ENCODE assay signal across 8 cellular contexts in genomic region chr9:137188086-137188489, GRCh38. TPM values are rescaled to one million over a fixed set of nuclear protein-coding genes. Genes with fewer than 3 reads are reported as not detected.
DNase-seq lines count a peak whose midpoint lies in the region; ATAC-seq, FAIRE-seq and TF ChIP-seq lines count a peak whose summit lies in the region.

No MANE protein-coding gene starts in this region.

- H3K27me3 ChIP-seq in IMR-90 (ENCODE audit: control insufficient read depth, insufficient read depth, low read length) (no peaks in the 10 kb centered on the region), muscle layer of colon (ENCODE audit: control insufficient read depth in 1 of 2, insufficient read depth in 2 of 2, low read length in 2 of 2) (no peaks in the 10 kb centered on the region)

- CTCF ChIA-PET in AG04449 (lab: Yijun Ruan, JAX) (interaction anchor here (1.3 to 3.4 kb wide), 7 partner anchors 10 to 54 kb away, joined by 4 to 30 read pairs (median 10); partner anchors contain the start of genes RNF224 and TMEM210), IMR-90 (lab: Yijun Ruan, JAX) (no interaction called here)

- H2BK5ac ChIP-seq in IMR-90 (ENCODE audit: low read depth, low read length, poor library complexity, severe bottlenecking): peak overlapping the region; percentile 68

- H3K36me3 ChIP-seq in IMR-90 (ENCODE audit: control insufficient read depth, insufficient read depth, low read length) (peaks cover 57% of the 10 kb centered on the region), muscle layer of colon (ENCODE audit: insufficient read depth, low read length) (peaks cover 56% of the 10 kb centered on the region)

- H3K9me3 Mint-ChIP-seq in chondrocyte (ENCODE audit: low read depth): no peaks in the 10 kb centered on the region

- peak overlapping the region; percentile 91 for H3K27ac Mint-ChIP-seq in chondrocyte (ENCODE audit: unreplicated experiment)

- H3K4me1 ChIP-seq in IMR-90 (ENCODE audit: control insufficient read depth, insufficient read depth, low read length): peaks cover 16% of the 10 kb centered on the region
- peaks cover 32% of the 10 kb centered on the region for H3K4me1 ChIP-seq in muscle layer of colon (ENCODE audit: insufficient read depth, low read length)

- H3K56ac ChIP-seq in IMR-90 (ENCODE audit: extremely low read depth, insufficient read depth, low read length): 0 out of 2 replicates have a peak overlapping the region, but pooled peaks have one; percentile 38

- TF ChIP-seq CTCF in AG04449 (IDR thresholded peaks at IDR 0.05; ENCODE audit: insufficient read depth, low read length, missing control alignments) (no peak), IMR-90 (conservative IDR thresholded peaks at IDR 0.05; ENCODE audit: low read depth, low read length) (no peak), chondrocyte (IDR thresholded peaks at IDR 0.05) (no peak)

- H2BK20ac ChIP-seq in IMR-90 (ENCODE audit: low read depth, low read length): no peak overlapping the region

- TF ChIP-seq POLR2A in IMR-90 (IDR thresholded peaks at IDR 0.05; ENCODE audit: low read depth, low read length) (no peak), GM12891 (IDR thresholded peaks at IDR 0.05; ENCODE audit: low read depth, low read length) (no peak)

- peaks cover 8% of the 10 kb centered on the region for H3K36me3 Mint-ChIP-seq in chondrocyte (ENCODE audit: low read depth)

- intact Hi-C loops in IMR-90 (cut with micrococcal nuclease): no loop called here

- peak overlapping the region; percentile 84 for H2AK5ac ChIP-seq in IMR-90 (ENCODE audit: low read depth, low read length)

- FAIRE-seq in GM12891 (lab: Jason Lieb, UNC): no peak

- H3K9me3 ChIP-seq in IMR-90 (ENCODE audit: control insufficient read depth, insufficient read depth, low read length): no peaks in the 10 kb centered on the region
- no peaks in the 10 kb centered on the region for H3K9me3 ChIP-seq in muscle layer of colon (ENCODE audit: low read length)

- peaks cover 36% of the 10 kb centered on the region for H3K4me1 Mint-ChIP-seq in chondrocyte (ENCODE audit: low read depth)

- 2% methylated on average over 17 of the region's 31 CpGs; no CpG with 5 or more reads in 1 of the 2 experiments for WGBS in IMR-90 (ENCODE audit: extremely low coverage in 2 of 2, insufficient read length in 1 of 2), 2 experiments

- peaks cover 22% of the 10 kb centered on the region for H4K20me1 ChIP-seq in IMR-90 (ENCODE audit: insufficient read depth, low read length)

- H3K79me1 ChIP-seq in IMR-90 (ENCODE audit: low read depth in 1 of 2, low read length in 2 of 2): peaks cover 5 to 57% of the 10 kb centered on the region in 2 experiments

- peak; percentile 3 for ATAC-seq in IMR-90 (ENCODE audit: low read depth)
- no peak for ATAC-seq in GM18858 (IDR thresholded peaks at IDR 0.05; ENCODE audit: unreplicated experiment)
- no peak for ATAC-seq in GM21576 (IDR thresholded peaks at IDR 0.05; ENCODE audit: unreplicated experiment)

- H3K27me3 Mint-ChIP-seq in chondrocyte (ENCODE audit: low read depth): no peaks in the 10 kb centered on the region

- peak overlapping the region; percentile 59; the same call in 1 of the 2 replicates for H4K91ac ChIP-seq in IMR-90 (ENCODE audit: insufficient read depth, low read depth, low read length)

- H4K8ac ChIP-seq in IMR-90 (ENCODE audit: low read depth in 2 of 2, low read length in 2 of 2): peak overlapping the region; percentile 69 to 97

- H3K4ac ChIP-seq in IMR-90 (ENCODE audit: low read depth, low read length): peak overlapping the region; percentile 42

- POLR2A ChIA-PET in AG04449 (lab: Yijun Ruan, JAX): interaction anchor here (1.0 to 2.7 kb wide), 8 partner anchors 11 to 58 kb away, joined by 3 to 15 read pairs (median 5); partner anchors contain the start of genes RNF224, TPRN and TUBB4B
- POLR2A ChIA-PET in IMR-90 (lab: Charles Lee; ENCODE audit: unreplicated experiment): interaction anchor here (0.6 to 0.8 kb wide), 2 partner anchors 55 to 101 kb away, joined by 3 to 6 read pairs; partner anchors contain the start of gene MAN1B1

- in situ Hi-C loops in IMR-90 (cut with MboI; ENCODE audit: low sequenced_read_pairs): no loop called here

- H3K4me2 ChIP-seq in IMR-90 (ENCODE audit: low read depth, low read length): peak overlapping the region; percentile 88

- dilution Hi-C loops in IMR-90 (cut with HindIII; ENCODE audit: low sequenced_read_pairs, unreplicated experiment): no loop called here

- peak overlapping the region; percentile 99 for H2AFZ ChIP-seq in IMR-90 (replicated peaks; ENCODE audit: low read length, poor library complexity)

- DNase-seq in AG04449 (ENCODE audit: low read depth, low spot score) (no peak), IMR-90 (no peak), chondrocyte (ENCODE audit: low spot score) (no peak), GM12891 (ENCODE audit: insufficient read length, low spot score) (no peak)
- no peak for DNase-seq in stimulated activated naive CD4-positive, alpha-beta T cell (lab: John Stamatoyannopoulos, UW)

- peak overlapping the region; percentile 96 for H3K4me3 ChIP-seq in AG04449 (ENCODE audit: low read depth, low read length)
- peak overlapping the region; percentile 91 for H3K4me3 ChIP-seq in IMR-90 (ENCODE audit: insufficient read depth, low read depth, low read length)
- peak overlapping the region; percentile 93 to 98 for H3K4me3 ChIP-seq in muscle layer of colon (ENCODE audit: low read depth in 1 of 2, low read length in 2 of 2)

- 0 out of 2 replicates have a peak overlapping the region, but pooled peaks have one; percentile 35 for H3K23ac ChIP-seq in IMR-90 (ENCODE audit: low read depth, low read length)

- no TSS peak for BruUV-seq in IMR-90 (replicated peaks; lab: Mats Ljungman, UMichigan)

- H2BK15ac ChIP-seq in IMR-90 (ENCODE audit: low read depth, low read length): no peak overlapping the region

- H3K27ac ChIP-seq in IMR-90 (ENCODE audit: insufficient read depth, low read length): peak overlapping the region; percentile 66
- peak overlapping the region; percentile 95 for H3K27ac ChIP-seq in muscle layer of colon (ENCODE audit: low read depth, low read length)

- H2BK120ac ChIP-seq in IMR-90 (ENCODE audit: low read depth, low read length): no peak overlapping the region

- H3K9me1 ChIP-seq in IMR-90 (ENCODE audit: insufficient read depth, low read length): no peaks in the 10 kb centered on the region

- no peak overlapping the region for H3K18ac ChIP-seq in IMR-90 (ENCODE audit: low read depth, low read length)

- H3K9ac ChIP-seq in IMR-90 (ENCODE audit: low read depth, low read length) (peak overlapping the region; percentile 84), muscle layer of colon (ENCODE audit: low read length) (peak overlapping the region; percentile 76)

- H3K14ac ChIP-seq in IMR-90 (replicated peaks; ENCODE audit: low read depth, low read length): peak overlapping the region; percentile 42; the same call in 1 of the 2 replicates

- peak overlapping the region; percentile 85 for H3K4me3 Mint-ChIP-seq in chondrocyte (ENCODE audit: unreplicated experiment)

- H2AK9ac ChIP-seq in IMR-90 (replicated peaks; ENCODE audit: low read depth, low read length, poor library complexity): peak overlapping the region; percentile 96

- no peak for TF ChIP-seq RAD21 in IMR-90 (IDR thresholded peaks at IDR 0.05; ENCODE audit: low read length)

- peak overlapping the region; percentile 81 for H4K5ac ChIP-seq in IMR-90 (ENCODE audit: low read depth, low read length)

TF ChIP-seq in IMR-90, 13 proteins besides CTCF, POLR2A, EP300 and RAD21 (continues in another document):
- no peak for TF ChIP-seq RFX5 (IDR thresholded peaks at IDR 0.05; ENCODE audit: low read depth, low read length)
- no peak for TF ChIP-seq MAFK (IDR thresholded peaks at IDR 0.05; ENCODE audit: low read depth, low read length)
- TF ChIP-seq BHLHE40 (IDR thresholded peaks at IDR 0.05; ENCODE audit: low read depth, low read length): no peak
- no peak for TF ChIP-seq SMC3 (IDR thresholded peaks at IDR 0.05; ENCODE audit: low read depth, low read length)
- no peak for TF ChIP-seq CEBPB (IDR thresholded peaks at IDR 0.05; ENCODE audit: low read depth, low read length)

TF ChIP-seq in GM12891, 5 proteins besides CTCF, POLR2A, EP300 and RAD21:
- TF ChIP-seq TAF1 (IDR thresholded peaks at IDR 0.05; ENCODE audit: low read depth, low read length): no peak
- no peak for TF ChIP-seq POLR2AphosphoS5 (IDR thresholded peaks at IDR 0.05; ENCODE audit: low read depth, low read length)
- TF ChIP-seq PAX5 (IDR thresholded peaks at IDR 0.05; ENCODE audit: insufficient read depth, low read length, severe bottlenecking): no peak
- no peak for TF ChIP-seq SPI1 (IDR thresholded peaks at IDR 0.05; ENCODE audit: low read depth, low read length)
- no peak for TF ChIP-seq POU2F2 (IDR thresholded peaks at IDR 0.05; ENCODE audit: low read depth, low read length)

RNA-seq across cellular contexts. Expression of gene ANAPC2, which starts 0.3 kb away (rescaled TPM):
- total RNA-seq in IMR-90 (2012; rRNA removed) (9.3 and 9.4 TPM in 2 replicates), chondrocyte (40.3 to 62.6 TPM (median 41.0 TPM) in 3 replicates)
- 29.5 and 34.3 TPM in 2 replicates for polyA plus RNA-seq in IMR-90 (2012; rRNA removed)
- 18.0 and 23.4 TPM in 2 replicates for polyA plus RNA-seq in IMR-90 (2012; cell fraction: cytosol; rRNA removed)
- 171 and 370 TPM in 2 replicates for polyA plus RNA-seq in IMR-90 (2012; cell fraction: nucleus; rRNA removed; ENCODE audit: low replicate concordance)
- polyA plus RNA-seq in GM12891 (2012; ENCODE audit: low read depth, missing spikeins): 27.5 TPM

RNA-seq across cellular contexts. Expression of gene SSNA1, which starts 0.4 kb away (rescaled TPM):
- total RNA-seq in IMR-90 (2012; rRNA removed): 55.7 and 63.9 TPM in 2 replicates
- 86.7 and 107 TPM in 2 replicates for polyA plus RNA-seq in IMR-90 (2012; rRNA removed)
- polyA plus RNA-seq in IMR-90 (2012; cell fraction: cytosol; rRNA removed): 102 and 149 TPM in 2 replicates
- polyA plus RNA-seq in IMR-90 (2012; cell fraction: nucleus; rRNA removed; ENCODE audit: low replicate concordance): 40.6 and 69.4 TPM in 2 replicates
- total RNA-seq in chondrocyte: 54.5 to 57.8 TPM (median 55.5 TPM) in 3 replicates
- polyA plus RNA-seq in GM12891 (2012; ENCODE audit: low read depth, missing spikeins): 53.2 TPM

RNA-seq across cellular contexts. Expression of gene TPRN, which starts 12.5 kb away (rescaled TPM):
- 1.7 and 1.8 TPM in 2 replicates for total RNA-seq in IMR-90 (2012; rRNA removed)
- polyA plus RNA-seq in IMR-90 (2012; rRNA removed): 5.3 and 7.1 TPM in 2 replicates
- 5.4 and 5.8 TPM in 2 replicates for polyA plus RNA-seq in IMR-90 (2012; cell fraction: cytosol; rRNA removed)
- polyA plus RNA-seq in IMR-90 (2012; cell fraction: nucleus; rRNA removed; ENCODE audit: low replicate concordance): 6.4 and 17.7 TPM in 2 replicates
- 19.5 to 20.0 TPM (median 19.7 TPM) in 3 replicates for total RNA-seq in chondrocyte
- polyA plus RNA-seq in GM12891 (2012; ENCODE audit: low read depth, missing spikeins): 5.1 TPM

RNA-seq across cellular contexts. Expression of gene TMEM210, which starts 16.2 kb away (rescaled TPM):
- not detected in 2 replicates for total RNA-seq in IMR-90 (2012; rRNA removed)
- polyA plus RNA-seq in IMR-90 (2012; rRNA removed): not detected in 2 replicates
- polyA plus RNA-seq in IMR-90 (2012; cell fraction: cytosol; rRNA removed): not detected in 2 replicates
- polyA plus RNA-seq in IMR-90 (2012; cell fraction: nucleus; rRNA removed; ENCODE audit: low replicate concordance): not detected in 2 replicates
- total RNA-seq in chondrocyte: not detected in 3 replicates
- polyA plus RNA-seq in GM12891 (2012; ENCODE audit: low read depth, missing spikeins): not detected

RNA-seq across cellular contexts. Expression of gene TMEM203, which starts 17.4 kb away (rescaled TPM):
- total RNA-seq in IMR-90 (2012; rRNA removed) (18.8 and 20.8 TPM in 2 replicates), chondrocyte (34.9 to 36.8 TPM (median 36.7 TPM) in 3 replicates)
- polyA plus RNA-seq in IMR-90 (2012; rRNA removed): 39.1 and 40.6 TPM in 2 replicates
- 37.1 and 39.7 TPM in 2 replicates for polyA plus RNA-seq in IMR-90 (2012; cell fraction: cytosol; rRNA removed)
- polyA plus RNA-seq in IMR-90 (2012; cell fraction: nucleus; rRNA removed; ENCODE audit: low replicate concordance): 13.2 and 13.3 TPM in 2 replicates
- 24.6 TPM for polyA plus RNA-seq in GM12891 (2012; ENCODE audit: low read depth, missing spikeins)
